Comparison of ENCODE assay signal across 2 cellular contexts in the genomic region with DNA sequence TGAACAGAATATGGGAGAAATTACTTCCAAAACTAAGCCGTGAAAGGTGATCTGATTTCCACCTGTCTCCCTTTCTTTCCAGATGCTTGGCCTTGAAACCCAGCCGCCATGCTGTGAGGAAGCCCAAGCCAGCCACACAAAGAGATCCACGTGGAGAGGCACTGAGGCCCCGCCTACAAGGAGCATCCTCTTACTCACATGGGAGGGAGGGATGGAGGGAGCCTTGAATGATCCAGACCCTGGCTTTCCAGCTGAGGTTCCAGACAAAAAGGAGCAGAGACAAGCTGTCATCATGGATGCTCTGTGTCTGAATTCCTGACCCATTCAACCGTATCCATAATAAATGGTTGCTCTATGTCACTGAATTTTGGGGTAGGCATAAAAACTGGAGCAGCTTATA.
TF ChIP-seq lines count a peak whose summit lies in the region.

No MANE protein-coding gene starts in this region.

TF ChIP-seq in SK-N-SH, 30 proteins besides CTCF, POLR2A, EP300 and RAD21:
- TF ChIP-seq FOXM1 (IDR thresholded peaks at IDR 0.05; ENCODE audit: low read depth) (no peak), JUND (IDR thresholded peaks at IDR 0.05) (no peak), YY1 (IDR thresholded peaks at IDR 0.05; ENCODE audit: low read depth) (no peak), RFX5 (IDR thresholded peaks at IDR 0.05; ENCODE audit: low read length) (no peak), SMC3 (IDR thresholded peaks at IDR 0.05; ENCODE audit: low read depth, low read length) (no peak), RXRA (IDR thresholded peaks at IDR 0.05; ENCODE audit: borderline replicate concordance, low read depth) (no peak), RCOR1 (IDR thresholded peaks at IDR 0.05; ENCODE audit: low read length) (no peak)
- TF ChIP-seq, protein P1, sequence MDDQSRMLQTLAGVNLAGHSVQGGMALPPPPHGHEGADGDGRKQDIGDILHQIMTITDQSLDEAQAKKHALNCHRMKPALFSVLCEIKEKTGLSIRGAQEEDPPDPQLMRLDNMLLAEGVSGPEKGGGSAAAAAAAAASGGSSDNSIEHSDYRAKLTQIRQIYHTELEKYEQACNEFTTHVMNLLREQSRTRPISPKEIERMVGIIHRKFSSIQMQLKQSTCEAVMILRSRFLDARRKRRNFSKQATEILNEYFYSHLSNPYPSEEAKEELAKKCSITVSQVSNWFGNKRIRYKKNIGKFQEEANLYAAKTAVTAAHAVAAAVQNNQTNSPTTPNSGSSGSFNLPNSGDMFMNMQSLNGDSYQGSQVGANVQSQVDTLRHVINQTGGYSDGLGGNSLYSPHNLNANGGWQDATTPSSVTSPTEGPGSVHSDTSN (IDR thresholded peaks at IDR 0.05): no peak
- TF ChIP-seq, protein P2, sequence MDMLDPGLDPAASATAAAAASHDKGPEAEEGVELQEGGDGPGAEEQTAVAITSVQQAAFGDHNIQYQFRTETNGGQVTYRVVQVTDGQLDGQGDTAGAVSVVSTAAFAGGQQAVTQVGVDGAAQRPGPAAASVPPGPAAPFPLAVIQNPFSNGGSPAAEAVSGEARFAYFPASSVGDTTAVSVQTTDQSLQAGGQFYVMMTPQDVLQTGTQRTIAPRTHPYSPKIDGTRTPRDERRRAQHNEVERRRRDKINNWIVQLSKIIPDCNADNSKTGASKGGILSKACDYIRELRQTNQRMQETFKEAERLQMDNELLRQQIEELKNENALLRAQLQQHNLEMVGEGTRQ (IDR thresholded peaks at IDR 0.05; ENCODE audit: borderline replicate concordance, low read depth, low read length): no peak
- TF ChIP-seq, protein P3, sequence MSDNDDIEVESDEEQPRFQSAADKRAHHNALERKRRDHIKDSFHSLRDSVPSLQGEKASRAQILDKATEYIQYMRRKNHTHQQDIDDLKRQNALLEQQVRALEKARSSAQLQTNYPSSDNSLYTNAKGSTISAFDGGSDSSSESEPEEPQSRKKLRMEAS (IDR thresholded peaks at IDR 0.05; ENCODE audit: low read depth): no peak

TF ChIP-seq in SK-N-SH treated with all-trans-retinoic acid at 6 μM for 48 hours, 23 proteins besides CTCF, POLR2A, EP300 and RAD21:
- no peak for TF ChIP-seq RARB (CRISPR knock-in tag; IDR thresholded peaks at IDR 0.05)
- TF ChIP-seq CSDC2 (CRISPR knock-in tag; IDR thresholded peaks at IDR 0.05): no peak
- TF ChIP-seq TCF4 (CRISPR knock-in tag; IDR thresholded peaks at IDR 0.05; ENCODE audit: borderline replicate concordance): no peak
- no peak for TF ChIP-seq ZFP3 (CRISPR knock-in tag; IDR thresholded peaks at IDR 0.05)
- no peak for TF ChIP-seq TOX (CRISPR knock-in tag; IDR thresholded peaks at IDR 0.05; ENCODE audit: borderline replicate concordance)
- TF ChIP-seq, protein P4, sequence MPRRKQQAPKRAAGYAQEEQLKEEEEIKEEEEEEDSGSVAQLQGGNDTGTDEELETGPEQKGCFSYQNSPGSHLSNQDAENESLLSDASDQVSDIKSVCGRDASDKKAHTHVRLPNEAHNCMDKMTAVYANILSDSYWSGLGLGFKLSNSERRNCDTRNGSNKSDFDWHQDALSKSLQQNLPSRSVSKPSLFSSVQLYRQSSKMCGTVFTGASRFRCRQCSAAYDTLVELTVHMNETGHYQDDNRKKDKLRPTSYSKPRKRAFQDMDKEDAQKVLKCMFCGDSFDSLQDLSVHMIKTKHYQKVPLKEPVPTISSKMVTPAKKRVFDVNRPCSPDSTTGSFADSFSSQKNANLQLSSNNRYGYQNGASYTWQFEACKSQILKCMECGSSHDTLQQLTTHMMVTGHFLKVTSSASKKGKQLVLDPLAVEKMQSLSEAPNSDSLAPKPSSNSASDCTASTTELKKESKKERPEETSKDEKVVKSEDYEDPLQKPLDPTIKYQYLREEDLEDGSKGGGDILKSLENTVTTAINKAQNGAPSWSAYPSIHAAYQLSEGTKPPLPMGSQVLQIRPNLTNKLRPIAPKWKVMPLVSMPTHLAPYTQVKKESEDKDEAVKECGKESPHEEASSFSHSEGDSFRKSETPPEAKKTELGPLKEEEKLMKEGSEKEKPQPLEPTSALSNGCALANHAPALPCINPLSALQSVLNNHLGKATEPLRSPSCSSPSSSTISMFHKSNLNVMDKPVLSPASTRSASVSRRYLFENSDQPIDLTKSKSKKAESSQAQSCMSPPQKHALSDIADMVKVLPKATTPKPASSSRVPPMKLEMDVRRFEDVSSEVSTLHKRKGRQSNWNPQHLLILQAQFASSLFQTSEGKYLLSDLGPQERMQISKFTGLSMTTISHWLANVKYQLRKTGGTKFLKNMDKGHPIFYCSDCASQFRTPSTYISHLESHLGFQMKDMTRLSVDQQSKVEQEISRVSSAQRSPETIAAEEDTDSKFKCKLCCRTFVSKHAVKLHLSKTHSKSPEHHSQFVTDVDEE (CRISPR knock-in tag; IDR thresholded peaks at IDR 0.05): no peak
- no peak for TF ChIP-seq SNAI2 (CRISPR knock-in tag; IDR thresholded peaks at IDR 0.05)
- TF ChIP-seq ARNTL (CRISPR knock-in tag; IDR thresholded peaks at IDR 0.05; ENCODE audit: borderline replicate concordance, low read depth): no peak
- TF ChIP-seq OSR1 (CRISPR knock-in tag; IDR thresholded peaks at IDR 0.05): no peak
- TF ChIP-seq, protein P5, sequence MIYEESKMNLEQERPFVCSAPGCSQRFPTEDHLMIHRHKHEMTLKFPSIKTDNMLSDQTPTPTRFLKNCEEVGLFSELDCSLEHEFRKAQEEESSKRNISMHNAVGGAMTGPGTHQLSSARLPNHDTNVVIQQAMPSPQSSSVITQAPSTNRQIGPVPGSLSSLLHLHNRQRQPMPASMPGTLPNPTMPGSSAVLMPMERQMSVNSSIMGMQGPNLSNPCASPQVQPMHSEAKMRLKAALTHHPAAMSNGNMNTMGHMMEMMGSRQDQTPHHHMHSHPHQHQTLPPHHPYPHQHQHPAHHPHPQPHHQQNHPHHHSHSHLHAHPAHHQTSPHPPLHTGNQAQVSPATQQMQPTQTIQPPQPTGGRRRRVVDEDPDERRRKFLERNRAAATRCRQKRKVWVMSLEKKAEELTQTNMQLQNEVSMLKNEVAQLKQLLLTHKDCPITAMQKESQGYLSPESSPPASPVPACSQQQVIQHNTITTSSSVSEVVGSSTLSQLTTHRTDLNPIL (CRISPR knock-in tag; IDR thresholded peaks at IDR 0.05; ENCODE audit: low read depth): no peak
- no peak for TF ChIP-seq ZFP30 (CRISPR knock-in tag; IDR thresholded peaks at IDR 0.05)
- TF ChIP-seq, protein P6, sequence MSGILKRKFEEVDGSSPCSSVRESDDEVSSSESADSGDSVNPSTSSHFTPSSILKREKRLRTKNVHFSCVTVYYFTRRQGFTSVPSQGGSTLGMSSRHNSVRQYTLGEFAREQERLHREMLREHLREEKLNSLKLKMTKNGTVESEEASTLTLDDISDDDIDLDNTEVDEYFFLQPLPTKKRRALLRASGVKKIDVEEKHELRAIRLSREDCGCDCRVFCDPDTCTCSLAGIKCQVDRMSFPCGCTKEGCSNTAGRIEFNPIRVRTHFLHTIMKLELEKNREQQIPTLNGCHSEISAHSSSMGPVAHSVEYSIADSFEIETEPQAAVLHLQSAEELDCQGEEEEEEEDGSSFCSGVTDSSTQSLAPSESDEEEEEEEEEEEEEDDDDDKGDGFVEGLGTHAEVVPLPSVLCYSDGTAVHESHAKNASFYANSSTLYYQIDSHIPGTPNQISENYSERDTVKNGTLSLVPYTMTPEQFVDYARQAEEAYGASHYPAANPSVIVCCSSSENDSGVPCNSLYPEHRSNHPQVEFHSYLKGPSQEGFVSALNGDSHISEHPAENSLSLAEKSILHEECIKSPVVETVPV (CRISPR knock-in tag; IDR thresholded peaks at IDR 0.05): no peak
- no peak for TF ChIP-seq ISL1 (CRISPR knock-in tag; IDR thresholded peaks at IDR 0.05)
- TF ChIP-seq, protein P7, sequence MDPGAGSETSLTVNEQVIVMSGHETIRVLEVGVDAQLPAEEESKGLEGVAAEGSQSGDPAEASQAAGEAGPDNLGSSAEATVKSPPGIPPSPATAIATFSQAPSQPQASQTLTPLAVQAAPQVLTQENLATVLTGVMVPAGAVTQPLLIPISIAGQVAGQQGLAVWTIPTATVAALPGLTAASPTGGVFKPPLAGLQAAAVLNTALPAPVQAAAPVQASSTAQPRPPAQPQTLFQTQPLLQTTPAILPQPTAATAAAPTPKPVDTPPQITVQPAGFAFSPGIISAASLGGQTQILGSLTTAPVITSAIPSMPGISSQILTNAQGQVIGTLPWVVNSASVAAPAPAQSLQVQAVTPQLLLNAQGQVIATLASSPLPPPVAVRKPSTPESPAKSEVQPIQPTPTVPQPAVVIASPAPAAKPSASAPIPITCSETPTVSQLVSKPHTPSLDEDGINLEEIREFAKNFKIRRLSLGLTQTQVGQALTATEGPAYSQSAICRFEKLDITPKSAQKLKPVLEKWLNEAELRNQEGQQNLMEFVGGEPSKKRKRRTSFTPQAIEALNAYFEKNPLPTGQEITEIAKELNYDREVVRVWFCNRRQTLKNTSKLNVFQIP (CRISPR knock-in tag; IDR thresholded peaks at IDR 0.05; ENCODE audit: borderline replicate concordance, low read depth): no peak
- TF ChIP-seq, protein P8, sequence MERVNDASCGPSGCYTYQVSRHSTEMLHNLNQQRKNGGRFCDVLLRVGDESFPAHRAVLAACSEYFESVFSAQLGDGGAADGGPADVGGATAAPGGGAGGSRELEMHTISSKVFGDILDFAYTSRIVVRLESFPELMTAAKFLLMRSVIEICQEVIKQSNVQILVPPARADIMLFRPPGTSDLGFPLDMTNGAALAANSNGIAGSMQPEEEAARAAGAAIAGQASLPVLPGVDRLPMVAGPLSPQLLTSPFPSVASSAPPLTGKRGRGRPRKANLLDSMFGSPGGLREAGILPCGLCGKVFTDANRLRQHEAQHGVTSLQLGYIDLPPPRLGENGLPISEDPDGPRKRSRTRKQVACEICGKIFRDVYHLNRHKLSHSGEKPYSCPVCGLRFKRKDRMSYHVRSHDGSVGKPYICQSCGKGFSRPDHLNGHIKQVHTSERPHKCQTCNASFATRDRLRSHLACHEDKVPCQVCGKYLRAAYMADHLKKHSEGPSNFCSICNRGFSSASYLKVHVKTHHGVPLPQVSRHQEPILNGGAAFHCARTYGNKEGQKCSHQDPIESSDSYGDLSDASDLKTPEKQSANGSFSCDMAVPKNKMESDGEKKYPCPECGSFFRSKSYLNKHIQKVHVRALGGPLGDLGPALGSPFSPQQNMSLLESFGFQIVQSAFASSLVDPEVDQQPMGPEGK (CRISPR knock-in tag; IDR thresholded peaks at IDR 0.05; ENCODE audit: borderline replicate concordance): no peak
- TF ChIP-seq PPARA (CRISPR knock-in tag; IDR thresholded peaks at IDR 0.05; ENCODE audit: borderline replicate concordance): no peak
- no peak for TF ChIP-seq ZNF70 (CRISPR knock-in tag; IDR thresholded peaks at IDR 0.05)
